ENCODE assay signal across 1 cellular context in genomic region chr10:28734940-28735759, GRCh38.
TF ChIP-seq lines count a peak whose summit lies in the region.

No MANE protein-coding gene starts in this region.

TF ChIP-seq in HepG2, 621 proteins besides CTCF, POLR2A, EP300 and RAD21 (continued from another document and continues in another):
- TF ChIP-seq USF2 (IDR thresholded peaks at IDR 0.05; ENCODE audit: low read depth, low read length) (no peak), USF2 (CRISPR knock-in tag; IDR thresholded peaks at IDR 0.05; ENCODE audit: borderline replicate concordance) (no peak), ATF4 (CRISPR knock-in tag; IDR thresholded peaks at IDR 0.05) (no peak), ZNF768 (CRISPR knock-in tag; IDR thresholded peaks at IDR 0.05) (no peak), SMAD3 (CRISPR knock-in tag; IDR thresholded peaks at IDR 0.05) (no peak; the same call in 1 of the 2 replicates), ZNF660 (CRISPR knock-in tag; IDR thresholded peaks at IDR 0.05; ENCODE audit: borderline replicate concordance, low read depth) (no peak), SMAD9 (CRISPR knock-in tag; IDR thresholded peaks at IDR 0.05) (no peak), FOSL2 (CRISPR knock-in tag; IDR thresholded peaks at IDR 0.05) (peak; percentile 97), GMEB2 (CRISPR knock-in tag; IDR thresholded peaks at IDR 0.05; ENCODE audit: low read depth) (no peak), RFX1 (IDR thresholded peaks at IDR 0.05) (peak; percentile 15; the same call in 1 of the 2 replicates), ZNF550 (CRISPR knock-in tag; IDR thresholded peaks at IDR 0.05; ENCODE audit: borderline replicate concordance) (no peak), ZSCAN22 (CRISPR knock-in tag; IDR thresholded peaks at IDR 0.05) (no peak), IRF9 (CRISPR knock-in tag; IDR thresholded peaks at IDR 0.05; ENCODE audit: borderline replicate concordance) (no peak), GMEB1 (CRISPR knock-in tag; IDR thresholded peaks at IDR 0.05; ENCODE audit: borderline replicate concordance) (no peak), MLLT10 (CRISPR knock-in tag; IDR thresholded peaks at IDR 0.05) (no peak), ZNF773 (CRISPR knock-in tag; IDR thresholded peaks at IDR 0.05; ENCODE audit: borderline replicate concordance) (no peak), SOX6 (IDR thresholded peaks at IDR 0.05) (no peak), SOX6 (CRISPR knock-in tag; IDR thresholded peaks at IDR 0.05) (peak; percentile 30; the same call in 1 of the 2 replicates), PHF5A (CRISPR knock-in tag; IDR thresholded peaks at IDR 0.05; ENCODE audit: low read depth, unreplicated experiment) (no peak), ZUFSP (CRISPR knock-in tag; IDR thresholded peaks at IDR 0.05; ENCODE audit: borderline replicate concordance) (no peak), ARHGAP35 (CRISPR knock-in tag; IDR thresholded peaks at IDR 0.05; ENCODE audit: borderline replicate concordance) (no peak), ZNF414 (CRISPR knock-in tag; IDR thresholded peaks at IDR 0.05) (no peak), ZNF557 (CRISPR knock-in tag; IDR thresholded peaks at IDR 0.05) (no peak), FOXM1 (CRISPR knock-in tag; IDR thresholded peaks at IDR 0.05) (no peak), ZNF790 (CRISPR knock-in tag; IDR thresholded peaks at IDR 0.05; ENCODE audit: borderline replicate concordance) (no peak), ZNF800 (CRISPR knock-in tag; IDR thresholded peaks at IDR 0.05) (0 out of 2 replicates have a peak, but pooled peaks have one; percentile 33), ZNF652 (CRISPR knock-in tag; IDR thresholded peaks at IDR 0.05; ENCODE audit: borderline replicate concordance, low read depth) (no peak; the same call in 1 of the 2 replicates), ZIK1 (CRISPR knock-in tag; IDR thresholded peaks at IDR 0.05; ENCODE audit: borderline replicate concordance, low read depth) (no peak), NAIF1 (CRISPR knock-in tag; IDR thresholded peaks at IDR 0.05; ENCODE audit: borderline replicate concordance) (no peak), ZNF12 (CRISPR knock-in tag; IDR thresholded peaks at IDR 0.05) (no peak), SOX13 (IDR thresholded peaks at IDR 0.05) (no peak), SOX13 (CRISPR knock-in tag; conservative IDR thresholded peaks at IDR 0.05 in 1 of 2, IDR thresholded peaks at IDR 0.05 in 1 of 2) (no peak), ZNF841 (CRISPR knock-in tag; IDR thresholded peaks at IDR 0.05; ENCODE audit: borderline replicate concordance) (no peak), GABPA (IDR thresholded peaks at IDR 0.05; ENCODE audit: low read depth, low read length) (no peak), GABPA (CRISPR knock-in tag; IDR thresholded peaks at IDR 0.05; ENCODE audit: low read depth) (no peak), ZBTB25 (CRISPR knock-in tag; IDR thresholded peaks at IDR 0.05) (0 out of 2 replicates have a peak, but pooled peaks have one; percentile 36), MTA3 (CRISPR knock-in tag; IDR thresholded peaks at IDR 0.05) (no peak), ZNF33A (CRISPR knock-in tag; IDR thresholded peaks at IDR 0.05; ENCODE audit: borderline replicate concordance) (no peak), JUN (CRISPR knock-in tag; IDR thresholded peaks at IDR 0.05) (peak; percentile 81), ZBTB33 (CRISPR knock-in tag; IDR thresholded peaks at IDR 0.05) (no peak), ZNF639 (CRISPR knock-in tag; conservative IDR thresholded peaks at IDR 0.05) (no peak), PITX1 (CRISPR knock-in tag; IDR thresholded peaks at IDR 0.05) (peak; percentile 72), ATF5 (CRISPR knock-in tag; IDR thresholded peaks at IDR 0.05; ENCODE audit: low read depth) (no peak), NR2F1 (CRISPR knock-in tag; IDR thresholded peaks at IDR 0.05) (peak in 1 of 2 experiments; percentile 16; a peak in 1 of 4 replicates), SOX5 (CRISPR knock-in tag; IDR thresholded peaks at IDR 0.05; ENCODE audit: borderline replicate concordance) (peak; percentile 54; the same call in 1 of the 2 replicates), MEIS2 (CRISPR knock-in tag; IDR thresholded peaks at IDR 0.05) (no peak), SAP130 (CRISPR knock-in tag; IDR thresholded peaks at IDR 0.05; ENCODE audit: low read depth) (peak; percentile 64)
